ENCODE assay signal across 1 cellular context in genomic region chr16:1337486-1337885, GRCh38.
TF ChIP-seq lines count a peak whose summit lies in the region.

No MANE protein-coding gene starts in this region.

TF ChIP-seq in GM12878, 131 proteins besides CTCF, POLR2A, EP300 and RAD21:
- TF ChIP-seq BMI1 (IDR thresholded peaks at IDR 0.05; ENCODE audit: borderline replicate concordance) (peak; percentile 27; the same call in 1 of the 2 replicates), HSF1 (IDR thresholded peaks at IDR 0.05; ENCODE audit: low read depth, low read length) (no peak)
